ENCODE assay signal across 1 cellular context in the genomic region with DNA sequence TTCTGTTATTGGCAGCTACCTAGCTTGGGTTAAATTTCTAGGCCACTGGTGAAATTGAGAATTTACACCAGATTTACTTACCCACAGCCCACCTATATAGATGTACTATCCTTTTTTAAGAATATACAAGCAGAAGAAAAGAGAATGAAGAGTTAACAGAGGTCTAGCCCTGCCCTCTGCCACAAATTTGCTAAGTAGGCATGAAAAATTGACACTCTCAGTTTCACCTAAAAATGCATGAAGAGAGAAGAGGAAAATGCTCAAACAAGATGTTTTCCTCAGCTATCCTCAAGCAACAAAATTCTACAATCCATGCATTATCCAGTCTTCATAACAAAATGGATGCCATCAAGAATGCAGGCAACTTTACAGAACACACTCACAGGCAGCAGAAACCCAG.
TF ChIP-seq lines count a peak whose summit lies in the region.

No MANE protein-coding gene starts in this region.

TF ChIP-seq in GM23338, 12 proteins besides CTCF, POLR2A, EP300 and RAD21 (continued from another document):
- TF ChIP-seq, protein P1, sequence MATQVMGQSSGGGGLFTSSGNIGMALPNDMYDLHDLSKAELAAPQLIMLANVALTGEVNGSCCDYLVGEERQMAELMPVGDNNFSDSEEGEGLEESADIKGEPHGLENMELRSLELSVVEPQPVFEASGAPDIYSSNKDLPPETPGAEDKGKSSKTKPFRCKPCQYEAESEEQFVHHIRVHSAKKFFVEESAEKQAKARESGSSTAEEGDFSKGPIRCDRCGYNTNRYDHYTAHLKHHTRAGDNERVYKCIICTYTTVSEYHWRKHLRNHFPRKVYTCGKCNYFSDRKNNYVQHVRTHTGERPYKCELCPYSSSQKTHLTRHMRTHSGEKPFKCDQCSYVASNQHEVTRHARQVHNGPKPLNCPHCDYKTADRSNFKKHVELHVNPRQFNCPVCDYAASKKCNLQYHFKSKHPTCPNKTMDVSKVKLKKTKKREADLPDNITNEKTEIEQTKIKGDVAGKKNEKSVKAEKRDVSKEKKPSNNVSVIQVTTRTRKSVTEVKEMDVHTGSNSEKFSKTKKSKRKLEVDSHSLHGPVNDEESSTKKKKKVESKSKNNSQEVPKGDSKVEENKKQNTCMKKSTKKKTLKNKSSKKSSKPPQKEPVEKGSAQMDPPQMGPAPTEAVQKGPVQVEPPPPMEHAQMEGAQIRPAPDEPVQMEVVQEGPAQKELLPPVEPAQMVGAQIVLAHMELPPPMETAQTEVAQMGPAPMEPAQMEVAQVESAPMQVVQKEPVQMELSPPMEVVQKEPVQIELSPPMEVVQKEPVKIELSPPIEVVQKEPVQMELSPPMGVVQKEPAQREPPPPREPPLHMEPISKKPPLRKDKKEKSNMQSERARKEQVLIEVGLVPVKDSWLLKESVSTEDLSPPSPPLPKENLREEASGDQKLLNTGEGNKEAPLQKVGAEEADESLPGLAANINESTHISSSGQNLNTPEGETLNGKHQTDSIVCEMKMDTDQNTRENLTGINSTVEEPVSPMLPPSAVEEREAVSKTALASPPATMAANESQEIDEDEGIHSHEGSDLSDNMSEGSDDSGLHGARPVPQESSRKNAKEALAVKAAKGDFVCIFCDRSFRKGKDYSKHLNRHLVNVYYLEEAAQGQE (IDR thresholded peaks at IDR 0.05; ENCODE audit: unreplicated experiment) = no peak
- TF ChIP-seq, protein P2, sequence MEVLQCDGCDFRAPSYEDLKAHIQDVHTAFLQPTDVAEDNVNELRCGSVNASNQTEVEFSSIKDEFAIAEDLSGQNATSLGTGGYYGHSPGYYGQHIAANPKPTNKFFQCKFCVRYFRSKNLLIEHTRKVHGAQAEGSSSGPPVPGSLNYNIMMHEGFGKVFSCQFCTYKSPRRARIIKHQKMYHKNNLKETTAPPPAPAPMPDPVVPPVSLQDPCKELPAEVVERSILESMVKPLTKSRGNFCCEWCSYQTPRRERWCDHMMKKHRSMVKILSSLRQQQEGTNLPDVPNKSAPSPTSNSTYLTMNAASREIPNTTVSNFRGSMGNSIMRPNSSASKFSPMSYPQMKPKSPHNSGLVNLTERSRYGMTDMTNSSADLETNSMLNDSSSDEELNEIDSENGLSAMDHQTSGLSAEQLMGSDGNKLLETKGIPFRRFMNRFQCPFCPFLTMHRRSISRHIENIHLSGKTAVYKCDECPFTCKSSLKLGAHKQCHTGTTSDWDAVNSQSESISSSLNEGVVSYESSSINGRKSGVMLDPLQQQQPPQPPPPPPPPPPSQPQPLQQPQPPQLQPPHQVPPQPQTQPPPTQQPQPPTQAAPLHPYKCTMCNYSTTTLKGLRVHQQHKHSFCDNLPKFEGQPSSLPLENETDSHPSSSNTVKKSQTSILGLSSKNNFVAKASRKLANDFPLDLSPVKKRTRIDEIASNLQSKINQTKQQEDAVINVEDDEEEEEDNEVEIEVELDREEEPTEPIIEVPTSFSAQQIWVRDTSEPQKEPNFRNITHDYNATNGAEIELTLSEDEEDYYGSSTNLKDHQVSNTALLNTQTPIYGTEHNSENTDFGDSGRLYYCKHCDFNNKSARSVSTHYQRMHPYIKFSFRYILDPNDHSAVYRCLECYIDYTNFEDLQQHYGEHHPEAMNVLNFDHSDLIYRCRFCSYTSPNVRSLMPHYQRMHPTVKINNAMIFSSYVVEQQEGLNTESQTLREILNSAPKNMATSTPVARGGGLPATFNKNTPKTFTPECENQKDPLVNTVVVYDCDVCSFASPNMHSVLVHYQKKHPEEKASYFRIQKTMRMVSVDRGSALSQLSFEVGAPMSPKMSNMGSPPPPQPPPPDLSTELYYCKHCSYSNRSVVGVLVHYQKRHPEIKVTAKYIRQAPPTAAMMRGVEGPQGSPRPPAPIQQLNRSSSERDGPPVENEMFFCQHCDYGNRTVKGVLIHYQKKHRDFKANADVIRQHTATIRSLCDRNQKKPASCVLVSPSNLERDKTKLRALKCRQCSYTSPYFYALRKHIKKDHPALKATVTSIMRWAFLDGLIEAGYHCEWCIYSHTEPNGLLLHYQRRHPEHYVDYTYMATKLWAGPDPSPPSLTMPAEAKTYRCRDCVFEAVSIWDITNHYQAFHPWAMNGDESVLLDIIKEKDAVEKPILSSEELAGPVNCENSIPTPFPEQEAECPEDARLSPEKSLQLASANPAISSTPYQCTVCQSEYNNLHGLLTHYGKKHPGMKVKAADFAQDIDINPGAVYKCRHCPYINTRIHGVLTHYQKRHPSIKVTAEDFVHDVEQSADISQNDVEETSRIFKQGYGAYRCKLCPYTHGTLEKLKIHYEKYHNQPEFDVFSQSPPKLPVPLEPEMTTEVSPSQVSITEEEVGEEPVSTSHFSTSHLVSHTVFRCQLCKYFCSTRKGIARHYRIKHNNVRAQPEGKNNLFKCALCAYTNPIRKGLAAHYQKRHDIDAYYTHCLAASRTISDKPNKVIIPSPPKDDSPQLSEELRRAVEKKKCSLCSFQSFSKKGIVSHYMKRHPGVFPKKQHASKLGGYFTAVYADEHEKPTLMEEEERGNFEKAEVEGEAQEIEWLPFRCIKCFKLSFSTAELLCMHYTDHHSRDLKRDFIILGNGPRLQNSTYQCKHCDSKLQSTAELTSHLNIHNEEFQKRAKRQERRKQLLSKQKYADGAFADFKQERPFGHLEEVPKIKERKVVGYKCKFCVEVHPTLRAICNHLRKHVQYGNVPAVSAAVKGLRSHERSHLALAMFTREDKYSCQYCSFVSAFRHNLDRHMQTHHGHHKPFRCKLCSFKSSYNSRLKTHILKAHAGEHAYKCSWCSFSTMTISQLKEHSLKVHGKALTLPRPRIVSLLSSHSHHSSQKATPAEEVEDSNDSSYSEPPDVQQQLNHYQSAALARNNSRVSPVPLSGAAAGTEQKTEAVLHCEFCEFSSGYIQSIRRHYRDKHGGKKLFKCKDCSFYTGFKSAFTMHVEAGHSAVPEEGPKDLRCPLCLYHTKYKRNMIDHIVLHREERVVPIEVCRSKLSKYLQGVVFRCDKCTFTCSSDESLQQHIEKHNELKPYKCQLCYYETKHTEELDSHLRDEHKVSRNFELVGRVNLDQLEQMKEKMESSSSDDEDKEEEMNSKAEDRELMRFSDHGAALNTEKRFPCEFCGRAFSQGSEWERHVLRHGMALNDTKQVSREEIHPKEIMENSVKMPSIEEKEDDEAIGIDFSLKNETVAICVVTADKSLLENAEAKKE (CRISPR knock-in tag; IDR thresholded peaks at IDR 0.05) = no peak
- no peak for TF ChIP-seq NANOG (IDR thresholded peaks at IDR 0.05; ENCODE audit: borderline replicate concordance)
- TF ChIP-seq POLR2AphosphoS5 (IDR thresholded peaks at IDR 0.05; ENCODE audit: low read depth) = no peak
- no peak for TF ChIP-seq CREB1 (CRISPR knock-in tag; IDR thresholded peaks at IDR 0.05; ENCODE audit: low read depth)
- no peak for TF ChIP-seq ZNF331 (CRISPR knock-in tag; IDR thresholded peaks at IDR 0.05; ENCODE audit: low read depth)
- TF ChIP-seq EZH2phosphoT487 (IDR thresholded peaks at IDR 0.05; ENCODE audit: unreplicated experiment) = no peak
- no peak for TF ChIP-seq EZH2 (IDR thresholded peaks at IDR 0.05; ENCODE audit: low read depth, unreplicated experiment)
- TF ChIP-seq, protein P3, sequence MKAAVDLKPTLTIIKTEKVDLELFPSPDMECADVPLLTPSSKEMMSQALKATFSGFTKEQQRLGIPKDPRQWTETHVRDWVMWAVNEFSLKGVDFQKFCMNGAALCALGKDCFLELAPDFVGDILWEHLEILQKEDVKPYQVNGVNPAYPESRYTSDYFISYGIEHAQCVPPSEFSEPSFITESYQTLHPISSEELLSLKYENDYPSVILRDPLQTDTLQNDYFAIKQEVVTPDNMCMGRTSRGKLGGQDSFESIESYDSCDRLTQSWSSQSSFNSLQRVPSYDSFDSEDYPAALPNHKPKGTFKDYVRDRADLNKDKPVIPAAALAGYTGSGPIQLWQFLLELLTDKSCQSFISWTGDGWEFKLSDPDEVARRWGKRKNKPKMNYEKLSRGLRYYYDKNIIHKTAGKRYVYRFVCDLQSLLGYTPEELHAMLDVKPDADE (IDR thresholded peaks at IDR 0.05) = no peak
- TF ChIP-seq JUNB (IDR thresholded peaks at IDR 0.05; ENCODE audit: unreplicated experiment) = no peak
- no peak for TF ChIP-seq ZNF114 (CRISPR knock-in tag; IDR thresholded peaks at IDR 0.05)
TF ChIP-seq in GM23338: peak in this region for 0.
